8 cellular contexts compared by ENCODE assay signal in genomic region chr19:38388310-38389100, GRCh38. TPM values are rescaled to one million over a fixed set of nuclear protein-coding genes. Genes with fewer than 3 reads are reported as not detected.
DNase-seq lines count a peak whose midpoint lies in the region; ATAC-seq and TF ChIP-seq lines count a peak whose summit lies in the region.

A gene with protein sequence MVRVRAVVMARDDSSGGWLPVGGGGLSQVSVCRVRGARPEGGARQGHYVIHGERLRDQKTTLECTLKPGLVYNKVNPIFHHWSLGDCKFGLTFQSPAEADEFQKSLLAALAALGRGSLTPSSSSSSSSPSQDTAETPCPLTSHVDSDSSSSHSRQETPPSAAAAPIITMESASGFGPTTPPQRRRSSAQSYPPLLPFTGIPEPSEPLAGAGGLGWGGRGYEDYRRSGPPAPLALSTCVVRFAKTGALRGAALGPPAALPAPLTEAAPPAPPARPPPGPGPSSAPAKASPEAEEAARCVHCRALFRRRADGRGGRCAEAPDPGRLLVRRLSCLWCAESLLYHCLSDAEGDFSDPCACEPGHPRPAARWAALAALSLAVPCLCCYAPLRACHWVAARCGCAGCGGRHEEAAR (plus strand): TSS chr19:38388697. CDS start chr19:38390303, 1,606 bp downstream.

- peak; percentile 56 for ATAC-seq in activated CD4-positive, alpha-beta T cell treated with anti-CD3 and anti-CD28 coated beads for 36 hours
- ATAC-seq in stimulated activated effector memory CD8-positive, alpha-beta T cell treated with anti-CD3 and anti-CD28 coated beads, Interleukin-12 subunit alpha, Interleukin-12 subunit beta, amount 100 ng/mL, for 72 hours: peak; percentile 73
- no peak for ATAC-seq in GM21423 (IDR thresholded peaks at IDR 0.05; ENCODE audit: unreplicated experiment)
- no peak for ATAC-seq in HG02759 (IDR thresholded peaks at IDR 0.05; ENCODE audit: unreplicated experiment)

- CTCF ChIA-PET in activated CD4-positive, alpha-beta T cell treated with anti-CD3 and anti-CD28 coated beads for 36 hours (lab: Charles Lee): interaction anchor here (1.3 to 3.6 kb wide), 2 partner anchors 14 to 15 kb away, joined by 11 to 28 read pairs; partner anchors contain the start of genes FAM98C and PSMD8

- peaks cover 20% of the 10 kb centered on the region for H3K36me3 Mint-ChIP-seq in activated CD4-positive, alpha-beta T cell treated with anti-CD3 and anti-CD28 coated beads for 36 hours (ENCODE audit: low read depth)
- peaks cover 36% of the 10 kb centered on the region for H3K36me3 Mint-ChIP-seq in brain
- peaks cover 43% of the 10 kb centered on the region for H3K36me3 Mint-ChIP-seq in stimulated activated effector memory CD8-positive, alpha-beta T cell treated with anti-CD3 and anti-CD28 coated beads, Interleukin-12 subunit alpha, Interleukin-12 subunit beta, amount 100 ng/mL, for 72 hours

- no peaks in the 10 kb centered on the region for H3K9me3 Mint-ChIP-seq in activated CD4-positive, alpha-beta T cell treated with anti-CD3 and anti-CD28 coated beads for 36 hours (ENCODE audit: low read depth)
- H3K9me3 Mint-ChIP-seq in brain: no peaks in the 10 kb centered on the region
- no peaks in the 10 kb centered on the region for H3K9me3 Mint-ChIP-seq in stimulated activated effector memory CD8-positive, alpha-beta T cell treated with anti-CD3 and anti-CD28 coated beads, Interleukin-12 subunit alpha, Interleukin-12 subunit beta, amount 100 ng/mL, for 72 hours

- DNase-seq in activated CD4-positive, alpha-beta T cell treated with anti-CD3 and anti-CD28 coated beads for 36 hours: no peak
- no peak for DNase-seq in activated CD4-positive, alpha-beta T cell treated with anti-CD3 and anti-CD28 coated beads for 1 hour
- DNase-seq in NCI-H2227 treated with DMSO at 0.1 percent for 48 hours (lab: John Stamatoyannopoulos, UW) (peak; percentile 100), iPS-NIHi11 (ENCODE audit: low spot score) (peak; percentile 72)
- no peak for DNase-seq in stimulated activated effector memory CD8-positive, alpha-beta T cell treated with anti-CD3 and anti-CD28 coated beads, Interleukin-12 subunit alpha, Interleukin-12 subunit beta, amount 100 ng/mL, for 72 hours (ENCODE audit: low spot score in 2 of 2)

- peaks cover 16% of the 10 kb centered on the region for H3K27me3 Mint-ChIP-seq in activated CD4-positive, alpha-beta T cell treated with anti-CD3 and anti-CD28 coated beads for 36 hours
- H3K27me3 Mint-ChIP-seq in brain: peaks cover 12% of the 10 kb centered on the region

- H3K4me3 Mint-ChIP-seq in activated CD4-positive, alpha-beta T cell treated with anti-CD3 and anti-CD28 coated beads for 36 hours: peak within 1 kb of the TSS; percentile 75
- peak within 1 kb of the TSS; percentile 92 to 96 (median 95) for H3K4me3 Mint-ChIP-seq in brain
- peak within 1 kb of the TSS; percentile 79 for H3K4me3 Mint-ChIP-seq in stimulated activated effector memory CD8-positive, alpha-beta T cell treated with anti-CD3 and anti-CD28 coated beads, Interleukin-12 subunit alpha, Interleukin-12 subunit beta, amount 100 ng/mL, for 72 hours

- H3K27ac Mint-ChIP-seq in activated CD4-positive, alpha-beta T cell treated with anti-CD3 and anti-CD28 coated beads for 36 hours: peak within 1 kb of the TSS; percentile 76
- peak within 1 kb of the TSS; percentile 96 to 99 (median 97) for H3K27ac Mint-ChIP-seq in brain
- H3K27ac Mint-ChIP-seq in stimulated activated effector memory CD8-positive, alpha-beta T cell treated with anti-CD3 and anti-CD28 coated beads, Interleukin-12 subunit alpha, Interleukin-12 subunit beta, amount 100 ng/mL, for 72 hours: peak within 1 kb of the TSS; percentile 75

- POLR2A ChIA-PET in activated CD4-positive, alpha-beta T cell treated with anti-CD3 and anti-CD28 coated beads for 36 hours (lab: Charles Lee): interaction anchor here (0.6 to 1.9 kb wide), 3 partner anchors 14 to 35 kb away, joined by 3 to 26 read pairs (median 9); partner anchors contain the start of genes FAM98C and PSMD8

- intact Hi-C loops in activated CD4-positive, alpha-beta T cell treated with anti-CD3 and anti-CD28 coated beads for 36 hours (cut with DNase I, micrococcal nuclease): loop anchor here (1.0 to 5.0 kb wide), 12 partner anchors 14 to 462 kb away; partner anchors contain the start of genes PSMD8 (in 2 of the 2), CATSPERG (in 1 of the 2), ECH1 (in 1 of the 2) and EIF3K (in 1 of the 2)

- TF ChIP-seq CTCF in brain (conservative IDR thresholded peaks at IDR 0.05): no peak

- peaks cover 29% of the 10 kb centered on the region for H3K4me1 Mint-ChIP-seq in activated CD4-positive, alpha-beta T cell treated with anti-CD3 and anti-CD28 coated beads for 36 hours
- H3K4me1 Mint-ChIP-seq in brain: peaks cover 32% of the 10 kb centered on the region
- peaks cover 40% of the 10 kb centered on the region for H3K4me1 Mint-ChIP-seq in stimulated activated effector memory CD8-positive, alpha-beta T cell treated with anti-CD3 and anti-CD28 coated beads, Interleukin-12 subunit alpha, Interleukin-12 subunit beta, amount 100 ng/mL, for 72 hours

RNA-seq across cellular contexts. Expression of the gene that starts here (rescaled TPM):
- total RNA-seq in activated CD4-positive, alpha-beta T cell treated with anti-CD3 and anti-CD28 coated beads for 36 hours: 1 to 10 TPM; 3.0 to 4.5 TPM
- 2.6 TPM for polyA plus RNA-seq in brain (ENCODE audit: insufficient read depth, low read depth, low replicate concordance)

Comparison
In these comparisons a context has a peak if more than half of its experiments do, and no peak if none do; other contexts are left out.
1. ATAC-seq: peak in activated CD4-positive, alpha-beta T cell treated with anti-CD3 and anti-CD28 coated beads for 36 hours (single experiment) and stimulated activated effector memory CD8-positive, alpha-beta T cell treated with anti-CD3 and anti-CD28 coated beads, Interleukin-12 subunit alpha, Interleukin-12 subunit beta, amount 100 ng/mL, for 72 hours (single experiment); none in GM21423 (single experiment) and HG02759 (single experiment).
2. DNase-seq: peak in NCI-H2227 treated with DMSO at 0.1 percent for 48 hours (single experiment) and iPS-NIHi11 (single experiment); none in activated CD4-positive, alpha-beta T cell treated with anti-CD3 and anti-CD28 coated beads for 36 hours (single experiment), activated CD4-positive, alpha-beta T cell treated with anti-CD3 and anti-CD28 coated beads for 1 hour (single experiment) and stimulated activated effector memory CD8-positive, alpha-beta T cell treated with anti-CD3 and anti-CD28 coated beads, Interleukin-12 subunit alpha, Interleukin-12 subunit beta, amount 100 ng/mL, for 72 hours (0 of 2).
3. Peak in every context shown above with its lines, with median percentiles within 50 percentile points of each other: H3K27ac Mint-ChIP-seq and H3K4me3 Mint-ChIP-seq.